In genomic region chr12:51087-51486, GRCh38 we compare ENCODE assay signal across 1 cellular context. TPM values are rescaled to one million over a fixed set of nuclear protein-coding genes. Genes with fewer than 3 reads are reported as not detected.
"Had no signal": no experiment of that assay in that cellular context is flagged by ENCODE, and none has a peak within 500 bp of the region (broad histone marks: within the 10 kb centered on the region; RNA-seq: fewer than 3 reads in every experiment).

No MANE protein-coding gene starts in this region.

RNA-seq across cellular contexts. Expression of gene IQSEC3, which starts 15.5 kb away (rescaled TPM):
- total RNA-seq: pulmonary artery endothelial cell had no signal
